Comparison of ENCODE assay signal across 8 cellular contexts in genomic region chr1:7960165-7960564, GRCh38. TPM values are rescaled to one million over a fixed set of nuclear protein-coding genes. Genes with fewer than 3 reads are reported as not detected.
DNase-seq lines count a peak whose midpoint lies in the region; ATAC-seq, FAIRE-seq and TF ChIP-seq lines count a peak whose summit lies in the region.

No MANE protein-coding gene starts in this region.

- POLR2A ChIA-PET in Caco-2 (lab: Charles Lee): no interaction called here

- H3K27ac Mint-ChIP-seq in Caco-2 (ENCODE audit: unreplicated experiment): no peak overlapping the region

- TF ChIP-seq CTCF in Caco-2 (IDR thresholded peaks at IDR 0.05; ENCODE audit: insufficient read depth in 1 of 2, low read depth in 1 of 2, low read length in 1 of 2, severe bottlenecking in 1 of 2, unreplicated experiment in 1 of 2): no peak
- no peak for TF ChIP-seq CTCF in MM.1S (IDR thresholded peaks at IDR 0.05; ENCODE audit: low read length)
- TF ChIP-seq CTCF in mammary epithelial cell (conservative IDR thresholded peaks at IDR 0.05 in 1 of 2, IDR thresholded peaks at IDR 0.05 in 1 of 2; ENCODE audit: extremely low read depth in 1 of 2, insufficient read depth in 1 of 2, low read depth in 1 of 2, low read length in 2 of 2): no peak
- TF ChIP-seq CTCF in neural cell (IDR thresholded peaks at IDR 0.05; ENCODE audit: poor library complexity, severe bottlenecking): no peak

- H3K36me3 Mint-ChIP-seq in Caco-2 (ENCODE audit: insufficient read depth, unreplicated experiment): peaks cover 33% of the 10 kb centered on the region

- H3K9ac ChIP-seq in MM.1S (ENCODE audit: low read length) (no peak overlapping the region), mammary epithelial cell (ENCODE audit: insufficient read depth, low read length) (peak overlapping the region; percentile 88), neural cell (ENCODE audit: low read length) (no peak overlapping the region)

- H3K4me1 ChIP-seq in Caco-2 (no peaks in the 10 kb centered on the region), MM.1S (ENCODE audit: low read length) (peaks cover 9% of the 10 kb centered on the region; the same call in 1 of the 2 replicates), mammary epithelial cell (ENCODE audit: insufficient read depth, low read length) (peaks cover 11% of the 10 kb centered on the region)

- DNase-seq in Caco-2: no peak
- DNase-seq in MM.1S: no peak
- DNase-seq in mammary epithelial cell: no peak
- no peak for DNase-seq in urothelium cell line (ENCODE audit: low spot score)
- no peak for DNase-seq in mesenteric fat pad (ENCODE audit: low spot score)
- no peak for DNase-seq in NCI-H82 (lab: John Stamatoyannopoulos, UW)

- intact Hi-C loops in Caco-2 (cut with micrococcal nuclease; ENCODE audit: unreplicated experiment): no loop called here
- intact Hi-C loops in mammary epithelial cell (cut with micrococcal nuclease): no loop called here

- BruUV-seq in Caco-2 (replicated peaks; lab: Mats Ljungman, UMichigan) (no TSS peak), mammary epithelial cell (replicated peaks; lab: Mats Ljungman, UMichigan) (no TSS peak)

- H3K27me3 ChIP-seq in Caco-2 (replicated peaks; ENCODE audit: control insufficient read depth, insufficient read depth, low read length) (no peaks in the 10 kb centered on the region), MM.1S (replicated peaks; ENCODE audit: insufficient read depth, low read length) (no peaks in the 10 kb centered on the region), mammary epithelial cell (ENCODE audit: insufficient read depth, low read length) (no peaks in the 10 kb centered on the region), neural cell (ENCODE audit: insufficient read depth, low read depth, low read length) (no peaks in the 10 kb centered on the region)

- no peak overlapping the region for H2AFZ ChIP-seq in MM.1S (ENCODE audit: low read length)
- no peak overlapping the region for H2AFZ ChIP-seq in mammary epithelial cell (ENCODE audit: low read depth, low read length)
- no peak overlapping the region for H2AFZ ChIP-seq in neural cell (ENCODE audit: low read depth, low read length)

- no peaks in the 10 kb centered on the region for H3K4me1 Mint-ChIP-seq in Caco-2 (ENCODE audit: low read depth, unreplicated experiment)

- H3K4me3 ChIP-seq in Caco-2 (ENCODE audit: low read depth, low read length): peak overlapping the region; percentile 69; the same call in 1 of the 2 replicates
- H3K4me3 ChIP-seq in MM.1S (ENCODE audit: low read length): no peak overlapping the region
- peak overlapping the region in 2 of 3 experiments; percentile 85 to 89 for H3K4me3 ChIP-seq in mammary epithelial cell (replicated peaks in 1 of 3; ENCODE audit: insufficient read depth in 1 of 3, low read depth in 2 of 3, low read length in 3 of 3)
- peak overlapping the region; percentile 90 for H3K4me3 ChIP-seq in neural cell (ENCODE audit: low read length)

- CTCF ChIA-PET in Caco-2 (lab: Charles Lee) (no interaction called here), mammary epithelial cell (lab: Charles Lee; ENCODE audit: low non-redundant PET) (no interaction called here)

- H3K9me3 ChIP-seq in Caco-2 (no peaks in the 10 kb centered on the region), MM.1S (replicated peaks; ENCODE audit: insufficient read depth, low read length) (no peaks in the 10 kb centered on the region), mammary epithelial cell (replicated peaks; ENCODE audit: insufficient read depth, low read length) (no peaks in the 10 kb centered on the region), neural cell (ENCODE audit: low read length) (no peaks in the 10 kb centered on the region)

- no peaks in the 10 kb centered on the region for H3K27me3 Mint-ChIP-seq in Caco-2 (ENCODE audit: insufficient read depth, unreplicated experiment)

- ATAC-seq in GM21528 (IDR thresholded peaks at IDR 0.05; ENCODE audit: low FRiP score, unreplicated experiment): no peak

- H3F3A ChIP-seq in MM.1S (ENCODE audit: insufficient read depth, low read length): no peaks in the 10 kb centered on the region
- H3F3A ChIP-seq in neural cell (ENCODE audit: insufficient read depth, low read length, poor library complexity, severe bottlenecking): peaks cover 4% of the 10 kb centered on the region

- H3K4me2 ChIP-seq in MM.1S (ENCODE audit: low read depth, low read length): peak overlapping the region; percentile 60; the same call in 1 of the 2 replicates
- H3K4me2 ChIP-seq in mammary epithelial cell (ENCODE audit: insufficient read depth, low read depth, low read length): peak overlapping the region; percentile 83
- peak overlapping the region; percentile 47 for H3K4me2 ChIP-seq in neural cell (ENCODE audit: low read length)

- peak overlapping the region; percentile 99 for H3K4me3 Mint-ChIP-seq in Caco-2 (ENCODE audit: unreplicated experiment)

- H4K20me1 ChIP-seq in MM.1S (ENCODE audit: insufficient read depth, low read length): no peaks in the 10 kb centered on the region
- H4K20me1 ChIP-seq in mammary epithelial cell (ENCODE audit: insufficient read depth, low read length): no peaks in the 10 kb centered on the region
- H4K20me1 ChIP-seq in neural cell (ENCODE audit: insufficient read depth): no peaks in the 10 kb centered on the region

- dilution Hi-C loops in mammary epithelial cell (cut with HindIII; ENCODE audit: low sequenced_read_pairs): no loop called here

- H3K27ac ChIP-seq in MM.1S (ENCODE audit: low read length) (no peak overlapping the region), mammary epithelial cell (ENCODE audit: insufficient read depth, low read depth, low read length) (no peak overlapping the region), neural cell (ENCODE audit: low read length) (peak overlapping the region; percentile 90)

- H3K36me3 ChIP-seq in Caco-2 (ENCODE audit: control insufficient read depth, insufficient read depth, low read length): no peaks in the 10 kb centered on the region
- H3K36me3 ChIP-seq in MM.1S (replicated peaks; ENCODE audit: insufficient read depth, low read length): peaks cover 8% of the 10 kb centered on the region; the same call in 1 of the 2 replicates
- peaks cover 9% of the 10 kb centered on the region for H3K36me3 ChIP-seq in mammary epithelial cell (ENCODE audit: insufficient read depth, low read length)
- H3K36me3 ChIP-seq in neural cell (ENCODE audit: insufficient read depth, low read length): no peaks in the 10 kb centered on the region

- in situ Hi-C loops in mammary epithelial cell (cut with MboI; ENCODE audit: low sequenced_read_pairs in 2 of 2): no loop called here

- no peaks in the 10 kb centered on the region for H3K9me3 Mint-ChIP-seq in Caco-2 (ENCODE audit: unreplicated experiment)

- peaks cover 33% of the 10 kb centered on the region for H3K79me2 ChIP-seq in MM.1S (ENCODE audit: low read length)
- peaks cover 41% of the 10 kb centered on the region for H3K79me2 ChIP-seq in mammary epithelial cell (ENCODE audit: insufficient read depth, low read length)
- peaks cover 15% of the 10 kb centered on the region for H3K79me2 ChIP-seq in neural cell (replicated peaks; ENCODE audit: insufficient read depth, low read length)

- no peak for TF ChIP-seq EP300 in neural cell (conservative IDR thresholded peaks at IDR 0.05; ENCODE audit: poor library complexity, severe bottlenecking)

- FAIRE-seq in urothelium cell line (lab: Jason Lieb, UNC): no peak

- 32% methylated on average over 2 of the region's 2 CpGs for whole genome bisulfite sequencing in mammary epithelial cell (ENCODE audit: low coverage, missing lambda C conversion rate)

- no peak for TF ChIP-seq RAD21 in neural cell (conservative IDR thresholded peaks at IDR 0.05)

- H3K9me2 ChIP-seq in MM.1S (replicated peaks; ENCODE audit: insufficient read depth, low read length) (no peaks in the 10 kb centered on the region), neural cell (ENCODE audit: insufficient read depth, low read length) (no peaks in the 10 kb centered on the region)

TF ChIP-seq in neural cell, 6 proteins besides CTCF, POLR2A, EP300 and RAD21:
- TF ChIP-seq EZH2 (IDR thresholded peaks at IDR 0.05; ENCODE audit: borderline replicate concordance, insufficient read depth, low read length, poor library complexity, severe bottlenecking) (no peak), REST (IDR thresholded peaks at IDR 0.05; ENCODE audit: borderline replicate concordance) (no peak), SMC3 (conservative IDR thresholded peaks at IDR 0.05; ENCODE audit: poor library complexity) (no peak), POLR2AphosphoS5 (IDR thresholded peaks at IDR 0.05) (no peak), MXI1 (conservative IDR thresholded peaks at IDR 0.05; ENCODE audit: poor library complexity, severe bottlenecking) (no peak)

RNA-seq across cellular contexts. Expression of gene PARK7, which starts 1.3 kb away (rescaled TPM):
- total RNA-seq in Caco-2 (2022) (284 and 293 TPM in 2 replicates), mammary epithelial cell (100 to 1,000 TPM; 106 to 264 TPM), mesenteric fat pad (295 TPM)
- polyA plus RNA-seq in mammary epithelial cell (361 TPM), neural cell (352 and 378 TPM in 2 replicates)
- polyA minus RNA-seq in mammary epithelial cell (166 TPM), neural cell (127 and 145 TPM in 2 replicates)

RNA-seq across cellular contexts. Expression of gene TNFRSF9, which starts 19.5 kb away (rescaled TPM):
- total RNA-seq in Caco-2 (2022): 0.54 and 0.91 TPM in 2 replicates
- not detected for total RNA-seq in mammary epithelial cell
- not detected for polyA plus RNA-seq in mammary epithelial cell
- polyA minus RNA-seq in mammary epithelial cell: not detected
- polyA plus RNA-seq in neural cell: 0.38 TPM in 1 of 2 replicates, not detected in the other
- not detected in 2 replicates for polyA minus RNA-seq in neural cell
- not detected for total RNA-seq in mesenteric fat pad
